Comparison of ENCODE assay signal across 24 cellular contexts in the genomic region with DNA sequence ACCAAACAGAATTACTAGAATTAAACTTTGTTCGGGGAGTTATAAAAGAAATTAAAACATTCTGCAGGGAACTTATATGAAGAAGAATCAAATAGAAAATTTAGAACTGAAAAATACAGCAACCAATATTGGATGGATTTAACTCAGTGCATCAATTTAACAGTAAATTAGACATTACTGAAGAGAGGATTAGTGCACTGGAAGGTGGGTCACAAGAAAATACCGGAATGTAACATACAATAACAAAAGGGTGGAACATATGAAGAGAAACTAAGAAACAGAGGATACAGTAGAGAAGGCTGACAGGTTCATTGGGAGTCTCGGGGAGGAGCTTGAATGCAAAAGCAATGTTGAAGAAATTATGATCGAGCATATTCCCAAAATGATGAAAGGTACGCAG.
"Had no signal": no experiment of that assay in that cellular context is flagged by ENCODE, and none has a peak within 500 bp of the region (broad histone marks: within the 10 kb centered on the region; RNA-seq: fewer than 3 reads in every experiment).

No MANE protein-coding gene starts in this region.

- H3K79me2 ChIP-seq: parathyroid adenoma had no signal

- H3K4me2 ChIP-seq: neural progenitor cell had no signal

- H3K36me3 ChIP-seq: neural progenitor cell, ovary, right lobe of liver, sigmoid colon, stomach, thoracic aorta, thyroid gland, tibial nerve, upper lobe of left lung, vagina had no signal

- H3K4me1 ChIP-seq: neural progenitor cell, parathyroid adenoma, right lobe of liver, stomach, thyroid gland, tibial nerve, upper lobe of left lung, vagina had no signal

- DNase-seq: natural killer cell; occipital lobe; ovary; psoas muscle; right cardiac atrium; right lobe of liver; sigmoid colon; small intestine; stimulated activated CD4-positive, alpha-beta T cell treated with anti-CD3 and anti-CD28 coated beads, Interleukin-15, amount 100 ng/mL, for 24 hours; stimulated activated CD4-positive, alpha-beta T cell treated with anti-CD3 and anti-CD28 coated beads, Interleukin-2, amount 100 ng/mL, for 24 hours; stimulated activated CD4-positive, alpha-beta T cell treated with anti-CD3 and anti-CD28 coated beads, Interleukin-2, amount 100 ng/mL, for 48 hours; stimulated activated CD4-positive, alpha-beta T cell treated with anti-CD3 and anti-CD28 coated beads, Interleukin-4, amount 100 ng/mL, for 24 hours; stimulated activated naive B cell treated with anti-CD40 and anti-IgM and Interleukin-4, amounts not matched to agents 10 μg/mL and 1 μg/mL and 100 μg/mL, for 72 hours; stimulated activated naive CD4-positive, alpha-beta T cell treated with Interleukin-2 at 50 U/mL for 16 hours; stomach; thyroid gland; trophoblast cell; upper lobe of left lung had no signal

- H3K9ac ChIP-seq: neural progenitor cell, parathyroid adenoma had no signal

- H3K9me3 ChIP-seq: ovary, psoas muscle, right lobe of liver, sigmoid colon, thoracic aorta, thyroid gland, vagina had no signal

- H2AFZ ChIP-seq: neural progenitor cell, parathyroid adenoma had no signal

- ATAC-seq: natural killer cell; psoas muscle; right cardiac atrium; right lobe of liver; stimulated activated effector memory CD8-positive, alpha-beta T cell treated with anti-CD3 and anti-CD28 coated beads, Interleukin-12 subunit alpha, Interleukin-12 subunit beta, amount 100 ng/mL, for 72 hours; stimulated activated naive B cell treated with anti-CD40 and anti-IgM and Interleukin-4, amounts not matched to agents 10 μg/mL and 1 μg/mL and 100 μg/mL, for 72 hours had no signal

- H3K4me3 ChIP-seq: neural progenitor cell, ovary, psoas muscle, right lobe of liver, sigmoid colon, stomach, thoracic aorta, thyroid gland, tibial nerve, upper lobe of left lung, vagina had no signal

- H3K27ac ChIP-seq: neural progenitor cell, ovary, parathyroid adenoma, psoas muscle, right lobe of liver, sigmoid colon, stomach, thoracic aorta, thyroid gland, tibial nerve, upper lobe of left lung, vagina had no signal

- H3K27me3 ChIP-seq: neural progenitor cell, ovary, right lobe of liver, sigmoid colon, stomach, thyroid gland, tibial nerve, upper lobe of left lung, vagina had no signal
